2 cellular contexts compared by ENCODE assay signal in the genomic region with DNA sequence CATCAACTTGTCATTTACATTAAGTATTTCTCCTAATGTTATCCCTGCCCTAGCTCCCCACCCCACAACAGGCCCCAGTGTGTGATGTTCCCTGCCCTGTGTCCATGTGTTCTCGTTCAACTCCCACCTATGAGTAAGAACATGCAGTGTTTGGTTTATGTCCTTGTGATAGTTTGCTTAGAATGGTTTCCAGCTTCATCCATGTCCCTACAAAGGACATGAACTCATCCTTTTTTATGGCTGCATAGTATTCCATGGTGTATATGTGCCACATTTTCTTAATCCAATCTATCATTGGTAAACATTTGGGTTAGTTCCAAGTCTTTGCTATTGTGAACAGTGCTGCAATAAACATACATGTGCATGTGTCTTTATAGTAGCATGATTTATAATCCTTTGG.
DNase-seq lines count a peak whose midpoint lies in the region; ATAC-seq, FAIRE-seq and TF ChIP-seq lines count a peak whose summit lies in the region.
"Not testable (repeated sequence)": the region's sequence is repeated elsewhere in the genome, so short reads cannot be mapped to it uniquely, and the experiment has no call there.

No MANE protein-coding gene starts in this region.

- H3K9me3 ChIP-seq in HEK293 (ENCODE audit: control insufficient read depth, insufficient read depth, low read depth, low read length); K562 (replicated peaks; ENCODE audit: control insufficient read depth, insufficient read depth, low read depth, low read length): not testable (repeated sequence)

- H3K4me1 ChIP-seq in HEK293 (ENCODE audit: control insufficient read depth, insufficient read depth, low read length) = not testable (repeated sequence)
- H3K4me1 ChIP-seq in K562 (replicated peaks in 1 of 2; ENCODE audit: control insufficient read depth in 2 of 2, insufficient read depth in 2 of 2, low read length in 2 of 2) = peaks cover 3 to 30% of the 10 kb centered on the region in 2 experiments; a peak in 4 of 5 replicates

- FAIRE-seq in K562 (lab: Jason Lieb, UNC) = not testable (repeated sequence)

- TF ChIP-seq EP300 in K562 (IDR thresholded peaks at IDR 0.05; ENCODE audit: low read length) = not testable (repeated sequence)

- not testable (repeated sequence) for H3K36me3 ChIP-seq in HEK293 (ENCODE audit: control insufficient read depth in 2 of 2, insufficient read depth in 1 of 2, low read length in 2 of 2); K562 (ENCODE audit: control insufficient read depth, insufficient read depth, low read length)

- not testable (repeated sequence) for H3K27me3 ChIP-seq in K562 (ENCODE audit: control insufficient read depth in 2 of 2, insufficient read depth in 2 of 2, low read length in 2 of 2)

- not testable (repeated sequence) for H3K4me2 ChIP-seq in K562 (ENCODE audit: insufficient read depth, low read length)

- WGBS in K562 (ENCODE audit: insufficient coverage, low coverage, missing lambda C conversion rate) = 94% methylated on average over 1 of the region's 1 CpG

- DNase-seq in K562 (ENCODE audit: extremely low read depth in 1 of 4, low spot score in 3 of 4) = not testable (repeated sequence)

- not testable (repeated sequence) for ATAC-seq in K562

- not testable (repeated sequence) for H3K9ac ChIP-seq in K562 (ENCODE audit: insufficient read depth in 1 of 2, low read depth in 2 of 2, low read length in 2 of 2)

- in situ Hi-C loops in K562 (cut with MboI) = not testable (repeated sequence)

- TF ChIP-seq RAD21 in K562 (CRISPR knock-in tag; conservative IDR thresholded peaks at IDR 0.05 in 1 of 2, IDR thresholded peaks at IDR 0.05 in 1 of 2) = not testable (repeated sequence)

- not testable (repeated sequence) for TF ChIP-seq POLR2A in K562 (conservative IDR thresholded peaks at IDR 0.05)

- H3K79me2 ChIP-seq in K562 (ENCODE audit: control insufficient read depth, insufficient read depth, low read length) = not testable (repeated sequence)

- CTCF ChIA-PET in HEK293 (lab: Yijun Ruan, JAX) = interaction anchor here (2.1 kb wide), 1 partner anchor 12 kb away, joined by 11 read pairs; no protein-coding TSS in a partner anchor
- CTCF ChIA-PET in K562 (lab: Yijun Ruan, JAX; ENCODE audit: low intra/inter-chr PET ratio) = not testable (repeated sequence)

- intact Hi-C loops in K562 (cut with micrococcal nuclease) = not testable (repeated sequence)

- POLR2A ChIA-PET in HEK293 (lab: Yijun Ruan, JAX) = not testable (repeated sequence)
- POLR2A ChIA-PET in K562 (lab: Yijun Ruan, JAX) = interaction anchor here (1.1 kb wide), 1 partner anchor 21 kb away, joined by 4 read pairs; no protein-coding TSS in a partner anchor

- H4K20me1 ChIP-seq in K562 (replicated peaks; ENCODE audit: control insufficient read depth, insufficient read depth, low read length) = not testable (repeated sequence)

- H3K9me1 ChIP-seq in K562 (ENCODE audit: control insufficient read depth, insufficient read depth, low read length) = not testable (repeated sequence)

- not testable (repeated sequence) for BruUV-seq in K562 (replicated peaks; lab: Mats Ljungman, UMichigan)

- TF ChIP-seq CTCF in HEK293 (tag by site-specific recombination; IDR thresholded peaks at IDR 0.05); K562 (IDR thresholded peaks at IDR 0.05 in 2 of 3, conservative IDR thresholded peaks at IDR 0.05 in 1 of 3; ENCODE audit: insufficient read depth in 2 of 3, low read depth in 1 of 3, low read length in 3 of 3): not testable (repeated sequence)

- H3K27ac ChIP-seq in HEK293 (ENCODE audit: extremely low read depth, low read depth, low read length); K562 (ENCODE audit: extremely low read depth, low read depth, low read length): not testable (repeated sequence)

- not testable (repeated sequence) for H3K4me3 ChIP-seq in HEK293 (ENCODE audit: low read depth, low read length); K562

- H2AFZ ChIP-seq in K562 (ENCODE audit: low read depth, low read length) = not testable (repeated sequence)

TF ChIP-seq in HEK293, 187 proteins besides CTCF, POLR2A, EP300 and RAD21:
- peak; percentile 68 for TF ChIP-seq ZNF146 (tag by site-specific recombination; IDR thresholded peaks at IDR 0.05)

TF ChIP-seq in K562, 482 proteins besides CTCF, POLR2A, EP300 and RAD21:
- 0 out of 2 replicates have a peak, but pooled peaks have one; percentile 49 for TF ChIP-seq HDAC2 (IDR thresholded peaks at IDR 0.05)
- peak; percentile 97 for TF ChIP-seq ZNF146 (CRISPR knock-in tag; IDR thresholded peaks at IDR 0.05; ENCODE audit: unreplicated experiment)
- peak; percentile 43 for TF ChIP-seq RBM25 (IDR thresholded peaks at IDR 0.05; ENCODE audit: low read depth, low read length, severe bottlenecking)
- peak; percentile 66 to 86 for TF ChIP-seq KDM1A (IDR thresholded peaks at IDR 0.05)
- peak; percentile 95 for TF ChIP-seq BCOR (IDR thresholded peaks at IDR 0.05)
- peak; percentile 17 for TF ChIP-seq PHF20 (IDR thresholded peaks at IDR 0.05; ENCODE audit: partially characterized antibody)
- peak; percentile 90 for TF ChIP-seq SMARCA5 (IDR thresholded peaks at IDR 0.05)
- TF ChIP-seq E2F3 (CRISPR knock-in tag; IDR thresholded peaks at IDR 0.05) = 0 out of 2 replicates have a peak, but pooled peaks have one; percentile 33
